Comparison of ENCODE assay signal across 17 cellular contexts in genomic region chr22:43170131-43170480, GRCh38. TPM values are rescaled to one million over a fixed set of nuclear protein-coding genes. Genes with fewer than 3 reads are reported as not detected.
DNase-seq lines count a peak whose midpoint lies in the region; ATAC-seq and TF ChIP-seq lines count a peak whose summit lies in the region.
"Had no signal": no experiment of that assay in that cellular context is flagged by ENCODE, and none has a peak within 500 bp of the region (broad histone marks: within the 10 kb centered on the region; RNA-seq: fewer than 3 reads in every experiment).

No MANE protein-coding gene starts in this region.

- H3K27me3 Mint-ChIP-seq in activated CD8-positive, alpha-beta T cell treated with anti-CD3 and anti-CD28 coated beads, Interleukin-2, amount 10 ng/mL, durations not matched to agents 7 days and 5 days (ENCODE audit: low read depth) = no peaks in the 10 kb centered on the region
- no peaks in the 10 kb centered on the region for H3K27me3 Mint-ChIP-seq in activated CD8-positive, alpha-beta T cell treated with anti-CD3 and anti-CD28 coated beads for 36 hours
- no peaks in the 10 kb centered on the region for H3K27me3 Mint-ChIP-seq in T-helper 17 cell
- H3K27me3 Mint-ChIP-seq: CD4-positive, alpha-beta memory T cell had no signal

- no peak overlapping the region for H3K4me3 Mint-ChIP-seq in activated CD8-positive, alpha-beta T cell treated with anti-CD3 and anti-CD28 coated beads, Interleukin-2, amount 10 ng/mL, durations not matched to agents 7 days and 5 days
- H3K4me3 Mint-ChIP-seq in activated CD8-positive, alpha-beta T cell treated with anti-CD3 and anti-CD28 coated beads for 36 hours = no peak overlapping the region
- no peak overlapping the region for H3K4me3 Mint-ChIP-seq in T-helper 17 cell
- H3K4me3 Mint-ChIP-seq: CD14-positive monocyte; CD4-positive, alpha-beta memory T cell had no signal

- intact Hi-C loops in activated CD8-positive, alpha-beta T cell treated with anti-CD3 and anti-CD28 coated beads for 36 hours (cut with micrococcal nuclease) = no loop called here
- intact Hi-C loops in mucosa of descending colon (cut with DNase I, micrococcal nuclease) (no loop called here), sciatic nerve (cut with DNase I) (no loop called here)

- CTCF ChIA-PET in activated CD8-positive, alpha-beta T cell treated with anti-CD3 and anti-CD28 coated beads, Interleukin-2, amount 10 ng/mL, durations not matched to agents 7 days and 5 days (lab: Charles Lee) = no interaction called here
- CTCF ChIA-PET in activated CD8-positive, alpha-beta T cell treated with anti-CD3 and anti-CD28 coated beads for 36 hours (lab: Charles Lee) = no interaction called here
- CTCF ChIA-PET in HEK293 (lab: Yijun Ruan, JAX) = interaction anchor here (1.2 kb wide), 1 partner anchor 17 kb away, joined by 3 read pairs; the partner anchor contains the start of gene TTLL12

- no peaks in the 10 kb centered on the region for H3K9me3 Mint-ChIP-seq in activated CD8-positive, alpha-beta T cell treated with anti-CD3 and anti-CD28 coated beads, Interleukin-2, amount 10 ng/mL, durations not matched to agents 7 days and 5 days (ENCODE audit: insufficient read depth)
- H3K9me3 Mint-ChIP-seq in activated CD8-positive, alpha-beta T cell treated with anti-CD3 and anti-CD28 coated beads for 36 hours = no peaks in the 10 kb centered on the region
- H3K9me3 Mint-ChIP-seq: CD14-positive monocyte; CD4-positive, alpha-beta memory T cell had no signal

- POLR2A ChIA-PET in activated CD8-positive, alpha-beta T cell treated with anti-CD3 and anti-CD28 coated beads, Interleukin-2, amount 10 ng/mL, durations not matched to agents 7 days and 5 days (lab: Charles Lee) = interaction anchor here (1.4 kb wide), 1 partner anchor 14 kb away, joined by 3 read pairs; no protein-coding TSS in a partner anchor
- POLR2A ChIA-PET in activated CD8-positive, alpha-beta T cell treated with anti-CD3 and anti-CD28 coated beads for 36 hours (lab: Charles Lee) = interaction anchor here (2.4 kb wide), 1 partner anchor 12 kb away, joined by 9 read pairs; no protein-coding TSS in a partner anchor
- POLR2A ChIA-PET in HEK293 (lab: Yijun Ruan, JAX) = interaction anchor here (0.7 to 2.0 kb wide), 3 partner anchors 15 to 17 kb away, joined by 3 to 8 read pairs (median 3); partner anchors contain the start of gene TTLL12

- H3K9me3 ChIP-seq in HEK293 (ENCODE audit: control insufficient read depth, insufficient read depth, low read depth, low read length) (no peaks in the 10 kb centered on the region), T-helper 17 cell (ENCODE audit: control insufficient read depth, low read length, poor library complexity, severe bottlenecking) (no peaks in the 10 kb centered on the region), mucosa of descending colon (no peaks in the 10 kb centered on the region)
- H3K9me3 ChIP-seq: BLaER1 had no signal

- peaks cover 15% of the 10 kb centered on the region for H3K4me1 Mint-ChIP-seq in activated CD8-positive, alpha-beta T cell treated with anti-CD3 and anti-CD28 coated beads, Interleukin-2, amount 10 ng/mL, durations not matched to agents 7 days and 5 days (ENCODE audit: low read depth)
- no peaks in the 10 kb centered on the region for H3K4me1 Mint-ChIP-seq in activated CD8-positive, alpha-beta T cell treated with anti-CD3 and anti-CD28 coated beads for 36 hours (ENCODE audit: low read depth)
- peaks cover 12% of the 10 kb centered on the region for H3K4me1 Mint-ChIP-seq in T-helper 17 cell
- H3K4me1 Mint-ChIP-seq: CD14-positive monocyte had no signal

- ATAC-seq in activated CD8-positive, alpha-beta T cell treated with anti-CD3 and anti-CD28 coated beads, Interleukin-2, amount 10 ng/mL, durations not matched to agents 7 days and 5 days = no peak
- ATAC-seq in activated CD8-positive, alpha-beta T cell treated with anti-CD3 and anti-CD28 coated beads for 36 hours = no peak
- ATAC-seq in T-helper 17 cell (no peak), mucosa of descending colon (no peak), GM21825 (IDR thresholded peaks at IDR 0.05; ENCODE audit: unreplicated experiment) (no peak), sciatic nerve (no peak)
- ATAC-seq: HCT116, HepG2 had no signal

- H3K36me3 ChIP-seq in HEK293 (ENCODE audit: control insufficient read depth in 2 of 2, insufficient read depth in 1 of 2, low read length in 2 of 2) (peaks cover 14 to 84% of the 10 kb centered on the region in 2 experiments; a peak in 2 of 3 replicates), mucosa of descending colon (ENCODE audit: low read depth) (peaks cover 5% of the 10 kb centered on the region)

- H3K27ac Mint-ChIP-seq in activated CD8-positive, alpha-beta T cell treated with anti-CD3 and anti-CD28 coated beads, Interleukin-2, amount 10 ng/mL, durations not matched to agents 7 days and 5 days = peak overlapping the region; percentile 58
- H3K27ac Mint-ChIP-seq in activated CD8-positive, alpha-beta T cell treated with anti-CD3 and anti-CD28 coated beads for 36 hours = no peak overlapping the region
- H3K27ac Mint-ChIP-seq in T-helper 17 cell = peak overlapping the region; percentile 43

- H3K36me3 Mint-ChIP-seq in activated CD8-positive, alpha-beta T cell treated with anti-CD3 and anti-CD28 coated beads, Interleukin-2, amount 10 ng/mL, durations not matched to agents 7 days and 5 days (ENCODE audit: low read depth) = peaks cover 23% of the 10 kb centered on the region
- H3K36me3 Mint-ChIP-seq in activated CD8-positive, alpha-beta T cell treated with anti-CD3 and anti-CD28 coated beads for 36 hours (ENCODE audit: low read depth) = peaks cover 16% of the 10 kb centered on the region
- no peaks in the 10 kb centered on the region for H3K36me3 Mint-ChIP-seq in T-helper 17 cell (ENCODE audit: low read depth)

- H3K4me3 ChIP-seq in HEK293 (ENCODE audit: low read depth, low read length) = no peak overlapping the region
- H3K4me3 ChIP-seq in mucosa of descending colon = no peak overlapping the region
- H3K4me3 ChIP-seq: BLaER1 had no signal

- no peak overlapping the region for H3K27ac ChIP-seq in HEK293 (ENCODE audit: extremely low read depth, low read depth, low read length)

- no peak for TF ChIP-seq CTCF in activated CD8-positive, alpha-beta T cell treated with anti-CD3 and anti-CD28 coated beads for 36 hours (IDR thresholded peaks at IDR 0.05)
- TF ChIP-seq CTCF in HEK293 (tag by site-specific recombination; IDR thresholded peaks at IDR 0.05) (no peak), mucosa of descending colon (IDR thresholded peaks at IDR 0.05) (no peak)

- H3K4me1 ChIP-seq in HEK293 (ENCODE audit: control insufficient read depth, insufficient read depth, low read length) = no peaks in the 10 kb centered on the region
- peaks cover 12% of the 10 kb centered on the region for H3K4me1 ChIP-seq in mucosa of descending colon (ENCODE audit: low read depth)

- no peak for DNase-seq in activated CD8-positive, alpha-beta T cell treated with anti-CD3 and anti-CD28 coated beads, Interleukin-2, amount 10 ng/mL, durations not matched to agents 7 days and 5 days
- no peak for DNase-seq in activated CD8-positive, alpha-beta T cell treated with anti-CD3 and anti-CD28 coated beads for 36 hours
- no peak for DNase-seq in T-helper 17 cell
- DNase-seq in mucosa of descending colon = peak in 2 of 3 donors; percentile 28 to 41
- DNase-seq in sciatic nerve (ENCODE audit: low spot score) = no peak
- DNase-seq: 8988T; CD4-positive, alpha-beta memory T cell; DMS153; GDM1; GOT3; H7 had no signal

TF ChIP-seq in HEK293, 187 proteins besides CTCF, POLR2A, EP300 and RAD21:
- TF ChIP-seq ZNF624 (tag by site-specific recombination; IDR thresholded peaks at IDR 0.05) (no peak), ZNF292 (tag by site-specific recombination; IDR thresholded peaks at IDR 0.05; ENCODE audit: borderline replicate concordance, low read depth) (no peak), TCF7L2 (IDR thresholded peaks at IDR 0.05; ENCODE audit: borderline replicate concordance, low read depth, low read length) (no peak), ZIC2 (tag by site-specific recombination; IDR thresholded peaks at IDR 0.05) (peak; percentile 79), GLIS1 (tag by site-specific recombination; IDR thresholded peaks at IDR 0.05) (peak; percentile 81), ZNF549 (tag by site-specific recombination; IDR thresholded peaks at IDR 0.05) (no peak)

RNA-seq across cellular contexts. Expression of gene TTLL12, which starts 16.8 kb away (rescaled TPM):
- total RNA-seq in activated CD8-positive, alpha-beta T cell treated with anti-CD3 and anti-CD28 coated beads, Interleukin-2, amount 10 ng/mL, durations not matched to agents 7 days and 5 days = 10 to 100 TPM; 49.3 to 52.9 TPM
- total RNA-seq in activated CD8-positive, alpha-beta T cell treated with anti-CD3 and anti-CD28 coated beads for 36 hours = 10 to 100 TPM; 83.5 to 86.0 TPM
- 10 to 100 TPM; 12.8 to 17.8 TPM for total RNA-seq in T-helper 17 cell
- 10 to 100 TPM; 47.6 to 95.2 (median 90.1) TPM for total RNA-seq in mucosa of descending colon
- total RNA-seq in sciatic nerve = 24.3 TPM

RNA-seq across cellular contexts. Expression of gene TSPO, which starts 18.7 kb away (rescaled TPM):
- 10 to 100 TPM; 90.0 to 91.8 TPM for total RNA-seq in activated CD8-positive, alpha-beta T cell treated with anti-CD3 and anti-CD28 coated beads, Interleukin-2, amount 10 ng/mL, durations not matched to agents 7 days and 5 days
- 100 to 1,000 TPM in 1 of 2 experiments, 10 to 100 TPM in 1; 94.8 to 103 TPM for total RNA-seq in activated CD8-positive, alpha-beta T cell treated with anti-CD3 and anti-CD28 coated beads for 36 hours
- 10 to 100 TPM; 74.1 to 89.1 TPM for total RNA-seq in T-helper 17 cell
- total RNA-seq in mucosa of descending colon = 100 to 1,000 TPM; 134 to 281 (median 236) TPM
- 94.6 TPM for total RNA-seq in sciatic nerve

RNA-seq across cellular contexts. Expression of gene MCAT, which starts 26.9 kb away (rescaled TPM):
- 10 to 100 TPM; 10.9 to 11.6 TPM for total RNA-seq in activated CD8-positive, alpha-beta T cell treated with anti-CD3 and anti-CD28 coated beads, Interleukin-2, amount 10 ng/mL, durations not matched to agents 7 days and 5 days
- 10 to 100 TPM; 14.8 to 15.0 TPM for total RNA-seq in activated CD8-positive, alpha-beta T cell treated with anti-CD3 and anti-CD28 coated beads for 36 hours
- total RNA-seq in T-helper 17 cell (10 to 100 TPM; 16.5 to 19.2 TPM), mucosa of descending colon (10 to 100 TPM; 16.1 to 18.8 (median 17.0) TPM), sciatic nerve (11.5 TPM)

RNA-seq across cellular contexts. Expression of gene BIK, which starts 59.6 kb away (rescaled TPM):
- 1 to 10 TPM; 1.7 to 2.0 TPM for total RNA-seq in activated CD8-positive, alpha-beta T cell treated with anti-CD3 and anti-CD28 coated beads, Interleukin-2, amount 10 ng/mL, durations not matched to agents 7 days and 5 days
- total RNA-seq in activated CD8-positive, alpha-beta T cell treated with anti-CD3 and anti-CD28 coated beads for 36 hours = 1 to 10 TPM; 2.5 to 3.3 TPM
- total RNA-seq in T-helper 17 cell (1 to 10 TPM; 2.3 to 3.8 TPM), mucosa of descending colon (10 to 100 TPM in 2 of 3 donors, 1 to 10 TPM in 1; 8.4 to 28.3 (median 20.6) TPM), sciatic nerve (not detected)

Comparison
In these comparisons a context has a peak if more than half of its experiments do, and no peak if none do; other contexts are left out.
1. DNase-seq: peak in mucosa of descending colon (2 of 3); none in activated CD8-positive, alpha-beta T cell treated with anti-CD3 and anti-CD28 coated beads, Interleukin-2, amount 10 ng/mL, durations not matched to agents 7 days and 5 days (single experiment), activated CD8-positive, alpha-beta T cell treated with anti-CD3 and anti-CD28 coated beads for 36 hours (single experiment), T-helper 17 cell (0 of 3) and sciatic nerve (single experiment).